1 cellular context compared by ENCODE assay signal in the genomic region with DNA sequence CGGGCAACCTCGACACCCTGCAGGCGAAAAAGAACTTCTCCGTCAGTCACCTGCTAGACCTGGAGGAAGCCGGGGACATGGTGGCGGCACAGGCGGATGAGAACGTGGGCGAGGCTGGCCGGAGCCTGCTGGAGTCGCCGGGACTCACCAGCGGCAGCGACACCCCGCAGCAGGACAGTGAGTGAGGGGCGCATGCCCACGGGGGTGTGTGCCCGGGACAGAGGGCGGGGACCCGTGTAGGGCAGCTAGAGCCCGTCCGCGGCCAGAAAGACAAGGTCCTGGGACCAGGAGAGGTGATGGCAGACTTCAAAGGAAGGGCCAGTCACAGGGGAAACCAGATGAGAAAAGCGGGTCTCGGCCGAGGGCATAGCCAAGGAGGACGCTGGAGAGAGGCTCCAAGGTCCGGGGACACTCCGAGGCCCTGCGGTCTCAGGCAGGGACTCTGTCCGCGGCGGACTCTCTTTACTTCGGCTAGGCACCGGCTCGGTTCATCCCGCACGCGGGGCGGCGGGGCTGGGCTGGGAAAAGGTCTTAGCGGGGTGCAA.
TF ChIP-seq lines count a peak whose summit lies in the region.

No MANE protein-coding gene starts in this region.

TF ChIP-seq in H1, 55 proteins besides CTCF, POLR2A, EP300 and RAD21 (continued from another document):
- TF ChIP-seq RNF2 (IDR thresholded peaks at IDR 0.05; ENCODE audit: borderline replicate concordance, low read depth, low read length, missing control alignments, poor library complexity, severe bottlenecking): no peak
- TF ChIP-seq POLR2AphosphoS5 (IDR thresholded peaks at IDR 0.05; ENCODE audit: low read depth, low read length): no peak
- no peak for TF ChIP-seq CHD2 (IDR thresholded peaks at IDR 0.05; ENCODE audit: low read length)
- TF ChIP-seq MAFK (IDR thresholded peaks at IDR 0.05; ENCODE audit: low read depth, low read length): no peak
- TF ChIP-seq CBX8 (IDR thresholded peaks at IDR 0.05; ENCODE audit: borderline replicate concordance, low read depth, low read length): peak; percentile 60; the same call in 1 of the 2 replicates
- TF ChIP-seq SUZ12 (IDR thresholded peaks at IDR 0.05; ENCODE audit: low read length): peak; percentile 84
- TF ChIP-seq, protein P1, sequence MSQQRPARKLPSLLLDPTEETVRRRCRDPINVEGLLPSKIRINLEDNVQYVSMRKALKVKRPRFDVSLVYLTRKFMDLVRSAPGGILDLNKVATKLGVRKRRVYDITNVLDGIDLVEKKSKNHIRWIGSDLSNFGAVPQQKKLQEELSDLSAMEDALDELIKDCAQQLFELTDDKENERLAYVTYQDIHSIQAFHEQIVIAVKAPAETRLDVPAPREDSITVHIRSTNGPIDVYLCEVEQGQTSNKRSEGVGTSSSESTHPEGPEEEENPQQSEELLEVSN (IDR thresholded peaks at IDR 0.05): peak; percentile 20; the same call in 1 of the 2 replicates
- TF ChIP-seq FOSL1 (IDR thresholded peaks at IDR 0.05; ENCODE audit: insufficient read depth, low read depth, low read length): no peak
- peak; percentile 62 for TF ChIP-seq EZH2 (IDR thresholded peaks at IDR 0.05; ENCODE audit: low read depth, low read length, severe bottlenecking)
- TF ChIP-seq RXRA (IDR thresholded peaks at IDR 0.05; ENCODE audit: insufficient read depth, low read depth, low read length): no peak
- TF ChIP-seq CBX5 (IDR thresholded peaks at IDR 0.05; ENCODE audit: low read depth, low read length): no peak
